In genomic region chr19:35000647-35001501, GRCh38 we compare ENCODE assay signal across 1 cellular context.
A peak's percentile ranks its signal among the peaks of the same experiment; 100 is the strongest.
TF ChIP-seq lines count a peak whose summit lies in the region.

No MANE protein-coding gene starts in this region.

TF ChIP-seq in endothelial cell of umbilical vein, 7 proteins besides CTCF, POLR2A, EP300 and RAD21:
- TF ChIP-seq EZH2 (IDR thresholded peaks at IDR 0.05; ENCODE audit: borderline replicate concordance, low read depth, low read length, severe bottlenecking): no peak
- no peak for TF ChIP-seq FOS (IDR thresholded peaks at IDR 0.05; ENCODE audit: borderline replicate concordance, insufficient read depth, low read length)
- no peak for TF ChIP-seq GATA2 (IDR thresholded peaks at IDR 0.05; ENCODE audit: insufficient read depth, insufficient read length, low read depth, low read length)
- peak; percentile 38 for TF ChIP-seq POLR2AphosphoS5 (IDR thresholded peaks at IDR 0.05; ENCODE audit: insufficient read depth, low read depth, low read length)
- peak; percentile 56 for TF ChIP-seq MYC (IDR thresholded peaks at IDR 0.05; ENCODE audit: low read depth, low read length)
- no peak for TF ChIP-seq JUN (IDR thresholded peaks at IDR 0.05; ENCODE audit: borderline replicate concordance, insufficient read depth, insufficient read length, low read depth)
TF ChIP-seq in endothelial cell of umbilical vein: peak in this region for 2.
